ENCODE assay signal across 18 cellular contexts in the genomic region with DNA sequence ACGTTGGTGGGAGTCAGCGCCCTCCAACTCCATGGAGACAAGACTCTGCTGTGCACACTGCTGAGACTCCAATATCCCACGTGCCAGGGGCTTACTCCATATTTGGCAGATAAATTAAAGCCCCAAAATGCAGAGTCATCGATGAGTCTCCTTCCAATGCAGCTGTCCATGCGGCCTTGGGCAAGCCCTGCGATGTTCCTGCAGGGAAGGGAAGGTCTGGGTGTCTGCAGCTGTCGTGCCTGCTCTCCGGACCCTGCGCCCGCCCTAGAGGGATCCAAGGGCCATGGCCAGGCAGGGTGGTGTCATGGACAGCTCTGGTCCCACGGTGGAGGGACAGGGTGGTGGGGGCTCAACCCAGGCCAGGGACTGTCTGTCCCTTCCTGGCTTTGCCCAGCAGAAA.
DNase-seq lines count a peak whose midpoint lies in the region; ATAC-seq and TF ChIP-seq lines count a peak whose summit lies in the region.
"Had no signal": no experiment of that assay in that cellular context is flagged by ENCODE, and none has a peak within 500 bp of the region (broad histone marks: within the 10 kb centered on the region; RNA-seq: fewer than 3 reads in every experiment).

No MANE protein-coding gene starts in this region.

- H3F3A ChIP-seq in neural progenitor cell (ENCODE audit: low read depth), result no peaks in the 10 kb centered on the region

- intact Hi-C loops in Caco-2 (cut with micrococcal nuclease; ENCODE audit: unreplicated experiment) (no loop called here), IMR-90 (cut with micrococcal nuclease) (no loop called here)

- no peak overlapping the region for H3K27ac ChIP-seq in IMR-90 (ENCODE audit: insufficient read depth, low read length)
- H3K27ac ChIP-seq in epithelial cell of prostate, result peak overlapping the region; percentile 52
- no peak overlapping the region for H3K27ac ChIP-seq in neural progenitor cell
- H3K27ac ChIP-seq: Peyer's patch had no signal

- POLR2A ChIA-PET in Caco-2 (lab: Charles Lee), result no interaction called here
- POLR2A ChIA-PET in IMR-90 (lab: Charles Lee; ENCODE audit: unreplicated experiment), result no interaction called here

- CTCF ChIA-PET in Caco-2 (lab: Charles Lee), result no interaction called here
- CTCF ChIA-PET in IMR-90 (lab: Yijun Ruan, JAX), result no interaction called here

- H3K4ac ChIP-seq in IMR-90 (ENCODE audit: low read depth, low read length), result no peak overlapping the region

- H2AK9ac ChIP-seq in IMR-90 (replicated peaks; ENCODE audit: low read depth, low read length, poor library complexity), result peak overlapping the region; percentile 42

- H3K23ac ChIP-seq in IMR-90 (ENCODE audit: low read depth, low read length), result no peak overlapping the region

- no peak overlapping the region for H3K4me2 ChIP-seq in IMR-90 (ENCODE audit: low read depth, low read length)
- H3K4me2 ChIP-seq in neural progenitor cell, result no peak overlapping the region

- H3K4me3 Mint-ChIP-seq in Caco-2 (ENCODE audit: unreplicated experiment) (no peak overlapping the region), neural progenitor cell (no peak overlapping the region)
- H3K4me3 Mint-ChIP-seq: CD4-positive, CD25-positive, alpha-beta regulatory T cell had no signal

- H2AK5ac ChIP-seq in IMR-90 (ENCODE audit: low read depth, low read length), result no peak overlapping the region

- no peak overlapping the region for H4K91ac ChIP-seq in IMR-90 (ENCODE audit: insufficient read depth, low read depth, low read length)

- H3K4me3 ChIP-seq in Caco-2 (ENCODE audit: low read depth, low read length) (no peak overlapping the region), IMR-90 (ENCODE audit: insufficient read depth, low read depth, low read length) (no peak overlapping the region), neural progenitor cell (no peak overlapping the region)
- H3K4me3 ChIP-seq: MG63, Peyer's patch had no signal

- H3K79me2 ChIP-seq in neural progenitor cell (ENCODE audit: low read depth), result no peaks in the 10 kb centered on the region

- DNase-seq in Caco-2 (no peak), IMR-90 (no peak), epithelial cell of prostate (ENCODE audit: low read depth, low spot score) (no peak), neural progenitor cell (ENCODE audit: low spot score) (no peak), GM13977 (ENCODE audit: low spot score) (no peak)
- DNase-seq: CD4-positive, CD25-positive, alpha-beta regulatory T cell; HCEC 1CT; Karpas-422; MG63; NCI-H1048; NCI-H1436; NCI-H187 treated with DMSO at 0.1 percent for 48 hours; NCI-H2107; NCI-H510A; NK-92 treated with Interleukin-12 subunit alpha and Interleukin-12 subunit beta, amount 100 ng/mL, for 24 hours had no signal

- no peaks in the 10 kb centered on the region for H3K79me1 ChIP-seq in IMR-90 (ENCODE audit: low read depth in 1 of 2, low read length in 2 of 2)

- ATAC-seq in IMR-90 (ENCODE audit: low read depth) (no peak), HG03521 (IDR thresholded peaks at IDR 0.05; ENCODE audit: unreplicated experiment) (no peak), GM19452 (IDR thresholded peaks at IDR 0.05; ENCODE audit: unreplicated experiment) (no peak)

- H3K27ac Mint-ChIP-seq in Caco-2 (ENCODE audit: unreplicated experiment) (peak overlapping the region; percentile 32), neural progenitor cell (peak overlapping the region; percentile 69)
- H3K27ac Mint-ChIP-seq: CD4-positive, CD25-positive, alpha-beta regulatory T cell had no signal

- no peak overlapping the region for H3K14ac ChIP-seq in IMR-90 (replicated peaks; ENCODE audit: low read depth, low read length)

- H2BK5ac ChIP-seq in IMR-90 (ENCODE audit: low read depth, low read length, poor library complexity, severe bottlenecking), result no peak overlapping the region

- H4K8ac ChIP-seq in IMR-90 (ENCODE audit: low read depth in 2 of 2, low read length in 2 of 2), result no peak overlapping the region

- H3K27me3 Mint-ChIP-seq in Caco-2 (ENCODE audit: insufficient read depth, unreplicated experiment) (no peaks in the 10 kb centered on the region), neural progenitor cell (ENCODE audit: insufficient read depth, low read depth) (peaks cover 9% of the 10 kb centered on the region)
- H3K27me3 Mint-ChIP-seq: CD4-positive, CD25-positive, alpha-beta regulatory T cell had no signal

- H2AFZ ChIP-seq in IMR-90 (replicated peaks; ENCODE audit: low read length, poor library complexity) (no peak overlapping the region), neural progenitor cell (replicated peaks) (no peak overlapping the region)

- H3K27me3 ChIP-seq in Caco-2 (replicated peaks; ENCODE audit: control insufficient read depth, insufficient read depth, low read length), result no peaks in the 10 kb centered on the region
- H3K27me3 ChIP-seq in IMR-90 (ENCODE audit: control insufficient read depth, insufficient read depth, low read length), result no peaks in the 10 kb centered on the region
- no peaks in the 10 kb centered on the region for H3K27me3 ChIP-seq in neural progenitor cell
- H3K27me3 ChIP-seq: MG63, Peyer's patch had no signal

- no peak for TF ChIP-seq POLR2A in IMR-90 (IDR thresholded peaks at IDR 0.05; ENCODE audit: low read depth, low read length)

- no peak overlapping the region for H4K5ac ChIP-seq in IMR-90 (ENCODE audit: low read depth, low read length)

- H3K36me3 Mint-ChIP-seq in Caco-2 (ENCODE audit: insufficient read depth, unreplicated experiment) (no peaks in the 10 kb centered on the region), neural progenitor cell (no peaks in the 10 kb centered on the region)
- H3K36me3 Mint-ChIP-seq: CD4-positive, CD25-positive, alpha-beta regulatory T cell had no signal

- H3K9me3 ChIP-seq in Caco-2 (no peaks in the 10 kb centered on the region), IMR-90 (ENCODE audit: control insufficient read depth, insufficient read depth, low read length) (peaks cover 41% of the 10 kb centered on the region), neural progenitor cell (ENCODE audit: low read depth) (no peaks in the 10 kb centered on the region)
- H3K9me3 ChIP-seq: MG63, Peyer's patch had no signal

- peaks cover 15% of the 10 kb centered on the region for H3K9me3 Mint-ChIP-seq in Caco-2 (ENCODE audit: unreplicated experiment)
- H3K9me3 Mint-ChIP-seq in neural progenitor cell, result peaks cover 7% of the 10 kb centered on the region

- H2BK20ac ChIP-seq in IMR-90 (ENCODE audit: low read depth, low read length), result no peak overlapping the region

- H3K4me1 Mint-ChIP-seq in Caco-2 (ENCODE audit: low read depth, unreplicated experiment) (peaks cover 12% of the 10 kb centered on the region), neural progenitor cell (peaks cover 10% of the 10 kb centered on the region)
- H3K4me1 Mint-ChIP-seq: CD4-positive, CD25-positive, alpha-beta regulatory T cell had no signal

- H3K9ac ChIP-seq in IMR-90 (ENCODE audit: low read depth, low read length), result no peak overlapping the region
- H3K9ac ChIP-seq in neural progenitor cell, result no peak overlapping the region

- TF ChIP-seq RAD21 in IMR-90 (IDR thresholded peaks at IDR 0.05; ENCODE audit: low read length), result no peak

- 54% methylated on average over 6 of the region's 11 CpGs; no CpG with 5 or more reads in 1 of the 2 experiments for WGBS in IMR-90 (ENCODE audit: extremely low coverage in 2 of 2, insufficient read length in 1 of 2), 2 experiments

- dilution Hi-C loops in IMR-90 (cut with HindIII; ENCODE audit: low sequenced_read_pairs, unreplicated experiment), result no loop called here

- no peak overlapping the region for H2BK15ac ChIP-seq in IMR-90 (ENCODE audit: low read depth, low read length)

- no peak for TF ChIP-seq CTCF in Caco-2 (IDR thresholded peaks at IDR 0.05; ENCODE audit: insufficient read depth in 1 of 2, low read depth in 1 of 2, low read length in 1 of 2, severe bottlenecking in 1 of 2, unreplicated experiment in 1 of 2)
- TF ChIP-seq CTCF in IMR-90 (conservative IDR thresholded peaks at IDR 0.05; ENCODE audit: low read depth, low read length), result no peak
- TF ChIP-seq CTCF in neural progenitor cell (IDR thresholded peaks at IDR 0.05), result no peak
- no peak for TF ChIP-seq CTCF in GM13977 (IDR thresholded peaks at IDR 0.05; ENCODE audit: extremely low read depth, insufficient read depth, missing control alignments)

- in situ Hi-C loops in IMR-90 (cut with MboI; ENCODE audit: low sequenced_read_pairs), result no loop called here
- in situ Hi-C loops in GM13977 (cut with MboI; ENCODE audit: low pct_unique_long_range_greater_than_20kb, low sequenced_read_pairs, unreplicated experiment), result no loop called here

- BruUV-seq in Caco-2 (replicated peaks; lab: Mats Ljungman, UMichigan) (no TSS peak), IMR-90 (replicated peaks; lab: Mats Ljungman, UMichigan) (no TSS peak)

- H3K9me1 ChIP-seq in IMR-90 (ENCODE audit: insufficient read depth, low read length), result no peaks in the 10 kb centered on the region

- H3K18ac ChIP-seq in IMR-90 (ENCODE audit: low read depth, low read length), result no peak overlapping the region

- H3K56ac ChIP-seq in IMR-90 (ENCODE audit: extremely low read depth, insufficient read depth, low read length), result no peak overlapping the region

- H3K36me3 ChIP-seq in Caco-2 (ENCODE audit: control insufficient read depth, insufficient read depth, low read length) (no peaks in the 10 kb centered on the region), IMR-90 (ENCODE audit: control insufficient read depth, insufficient read depth, low read length) (no peaks in the 10 kb centered on the region), neural progenitor cell (no peaks in the 10 kb centered on the region)
- H3K36me3 ChIP-seq: MG63, Peyer's patch had no signal

- H4K20me1 ChIP-seq in IMR-90 (ENCODE audit: insufficient read depth, low read length) (no peaks in the 10 kb centered on the region), neural progenitor cell (ENCODE audit: low read depth) (no peaks in the 10 kb centered on the region)

- H2BK120ac ChIP-seq in IMR-90 (ENCODE audit: low read depth, low read length), result no peak overlapping the region

- H3K4me1 ChIP-seq in Caco-2 (no peaks in the 10 kb centered on the region), IMR-90 (ENCODE audit: control insufficient read depth, insufficient read depth, low read length) (no peaks in the 10 kb centered on the region), neural progenitor cell (no peaks in the 10 kb centered on the region)
- H3K4me1 ChIP-seq: Peyer's patch had no signal

TF ChIP-seq in IMR-90, 13 proteins besides CTCF, POLR2A, EP300 and RAD21 (continues in another document):
- TF ChIP-seq BHLHE40 (IDR thresholded peaks at IDR 0.05; ENCODE audit: low read depth, low read length) (no peak), SMC3 (IDR thresholded peaks at IDR 0.05; ENCODE audit: low read depth, low read length) (no peak), MXI1 (IDR thresholded peaks at IDR 0.05; ENCODE audit: borderline replicate concordance, low read depth, low read length) (no peak), MAFK (IDR thresholded peaks at IDR 0.05; ENCODE audit: low read depth, low read length) (no peak)
- TF ChIP-seq, protein P1, sequence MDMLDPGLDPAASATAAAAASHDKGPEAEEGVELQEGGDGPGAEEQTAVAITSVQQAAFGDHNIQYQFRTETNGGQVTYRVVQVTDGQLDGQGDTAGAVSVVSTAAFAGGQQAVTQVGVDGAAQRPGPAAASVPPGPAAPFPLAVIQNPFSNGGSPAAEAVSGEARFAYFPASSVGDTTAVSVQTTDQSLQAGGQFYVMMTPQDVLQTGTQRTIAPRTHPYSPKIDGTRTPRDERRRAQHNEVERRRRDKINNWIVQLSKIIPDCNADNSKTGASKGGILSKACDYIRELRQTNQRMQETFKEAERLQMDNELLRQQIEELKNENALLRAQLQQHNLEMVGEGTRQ (IDR thresholded peaks at IDR 0.05; ENCODE audit: low read depth, low read length), result no peak
